ENCODE assay signal across 8 cellular contexts in the genomic region with DNA sequence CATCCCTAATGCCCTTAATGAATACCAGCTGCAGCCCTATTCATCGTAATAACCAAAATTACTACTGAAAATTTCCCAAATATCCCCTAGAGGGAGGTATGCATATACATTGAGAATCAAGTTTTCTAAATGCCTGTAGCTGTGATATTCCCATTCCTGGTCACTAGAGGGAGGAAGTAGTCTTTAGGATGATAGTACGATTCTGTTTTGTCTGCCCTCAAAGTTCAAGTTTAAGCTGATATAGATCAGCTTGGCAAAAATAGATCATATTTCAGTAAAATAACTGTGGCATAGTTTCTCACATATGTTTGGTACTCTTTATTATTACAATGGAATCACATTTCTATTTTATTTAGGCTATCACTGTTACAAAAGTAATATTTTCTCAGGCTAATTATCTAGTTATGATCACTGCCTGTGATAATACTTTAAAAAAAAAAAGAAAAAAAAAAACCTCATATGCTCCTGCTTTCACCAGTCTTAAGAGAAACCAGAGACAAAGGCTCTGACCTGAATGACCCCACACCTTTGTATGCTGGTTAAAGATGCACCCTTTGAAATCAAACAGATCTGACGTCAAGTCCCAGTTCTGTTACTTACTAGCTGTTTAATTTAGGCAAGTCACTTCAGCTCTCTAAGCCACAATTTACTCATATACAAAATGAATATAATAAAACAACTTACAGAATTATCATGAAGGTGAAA. TPM values are rescaled to one million over a fixed set of nuclear protein-coding genes. Genes with fewer than 3 reads are reported as not detected.
DNase-seq lines count a peak whose midpoint lies in the region; ATAC-seq and TF ChIP-seq lines count a peak whose summit lies in the region.

No MANE protein-coding gene starts in this region.

- H3K4me3 ChIP-seq in endodermal cell (ENCODE audit: low read length) (no peak overlapping the region), mucosa of descending colon (no peak overlapping the region)

- WGBS in endodermal cell (ENCODE audit: insufficient coverage in 1 of 2, insufficient read length in 1 of 2), 2 experiments, result 20 to 62% methylated on average over 1 to 3 of the region's 3 CpGs

- peaks cover 9% of the 10 kb centered on the region for H3K36me3 ChIP-seq in endodermal cell (ENCODE audit: control insufficient read depth, insufficient read depth, low read length)
- H3K36me3 ChIP-seq in mucosa of descending colon (ENCODE audit: low read depth), result no peaks in the 10 kb centered on the region

- DNase-seq in Right ventricle myocardium inferior (ENCODE audit: missing footprints) (no peak), cardiac septum (ENCODE audit: low spot score) (no peak), HCEC 1CT (peak; percentile 89), LoVo (ENCODE audit: low spot score) (peak; percentile 78), RPMI8226 (peak; percentile 64), endodermal cell (no peak), mucosa of descending colon (peak in 1 of 3 donors; percentile 25), mesenteric fat pad (ENCODE audit: low spot score) (no peak)

- no peak overlapping the region for H3K4me3 Mint-ChIP-seq in endodermal cell

- no peak overlapping the region for H3K27ac ChIP-seq in endodermal cell (ENCODE audit: low read depth, low read length)

- ATAC-seq in Right ventricle myocardium inferior (peak; percentile 39), mucosa of descending colon (peak; percentile 89)

- peaks cover 2% of the 10 kb centered on the region for H3K9me3 Mint-ChIP-seq in endodermal cell

- no peaks in the 10 kb centered on the region for H3K27me3 ChIP-seq in endodermal cell (ENCODE audit: control insufficient read depth, insufficient read depth, low read length, poor library complexity, severe bottlenecking)

- intact Hi-C loops in Right ventricle myocardium inferior (cut with DNase I), result loop anchor here (5.0 kb wide), 1 partner anchor 294 kb away; no protein-coding TSS in a partner anchor
- intact Hi-C loops in cardiac septum (cut with DNase I), result no loop called here
- intact Hi-C loops in mucosa of descending colon (cut with DNase I, micrococcal nuclease), result no loop called here

- no peaks in the 10 kb centered on the region for H3K9me3 ChIP-seq in endodermal cell (ENCODE audit: control insufficient read depth, low read length)
- H3K9me3 ChIP-seq in mucosa of descending colon, result no peaks in the 10 kb centered on the region

- TF ChIP-seq CTCF in endodermal cell (conservative IDR thresholded peaks at IDR 0.05) (peak; percentile 96), mucosa of descending colon (IDR thresholded peaks at IDR 0.05) (peak; percentile 51)

- no peaks in the 10 kb centered on the region for H3K4me1 ChIP-seq in endodermal cell (ENCODE audit: control insufficient read depth, insufficient read depth, low read length)
- no peaks in the 10 kb centered on the region for H3K4me1 ChIP-seq in mucosa of descending colon (ENCODE audit: low read depth)

- no peaks in the 10 kb centered on the region for H3K27me3 Mint-ChIP-seq in endodermal cell (ENCODE audit: insufficient read depth)

- peaks cover 4% of the 10 kb centered on the region for H3K36me3 Mint-ChIP-seq in endodermal cell (ENCODE audit: low read depth)

- H3K4me1 Mint-ChIP-seq in endodermal cell, result peaks cover 8% of the 10 kb centered on the region

- H3K9ac ChIP-seq in endodermal cell (ENCODE audit: extremely low read depth, low read length, poor library complexity, severe bottlenecking), result no peak overlapping the region

- no peak overlapping the region for H3K27ac Mint-ChIP-seq in endodermal cell

RNA-seq across cellular contexts. Expression of a gene that starts 11.0 kb away (rescaled TPM):
- total RNA-seq in Right ventricle myocardium inferior (80.6 TPM), cardiac septum (125 TPM), endodermal cell (10 to 100 TPM; 73.4 to 80.6 TPM), mucosa of descending colon (100 to 1,000 TPM in 1 of 3 donors, 10 to 100 TPM in 2; 65.5 to 105 (median 67.0) TPM), mesenteric fat pad (78.2 TPM)
- 50.7 TPM for polyA plus RNA-seq in endodermal cell (2013, experiment 1 of 2)
- polyA plus RNA-seq in endodermal cell (2013, experiment 2 of 2), result 50.3 TPM

RNA-seq across cellular contexts. Expression of a gene that starts 14.9 kb away (rescaled TPM):
- total RNA-seq in Right ventricle myocardium inferior (27.4 TPM), cardiac septum (29.7 TPM), endodermal cell (10 to 100 TPM; 27.1 to 27.2 TPM), mucosa of descending colon (10 to 100 TPM in 1 of 3 donors, 1 to 10 TPM in 2; 6.1 to 16.8 (median 9.5) TPM), mesenteric fat pad (8.5 TPM)
- 43.8 TPM for polyA plus RNA-seq in endodermal cell (2013, experiment 1 of 2)
- polyA plus RNA-seq in endodermal cell (2013, experiment 2 of 2), result 40.6 TPM

Comparison
In these comparisons a context has a peak if more than half of its experiments do, and no peak if none do; other contexts are left out.
1. DNase-seq: peak in HCEC 1CT (single experiment), LoVo (single experiment) and RPMI8226 (single experiment); none in Right ventricle myocardium inferior (single experiment), cardiac septum (single experiment), endodermal cell (single experiment) and mesenteric fat pad (single experiment).